Comparison of ENCODE assay signal across 1 cellular context in the genomic region with DNA sequence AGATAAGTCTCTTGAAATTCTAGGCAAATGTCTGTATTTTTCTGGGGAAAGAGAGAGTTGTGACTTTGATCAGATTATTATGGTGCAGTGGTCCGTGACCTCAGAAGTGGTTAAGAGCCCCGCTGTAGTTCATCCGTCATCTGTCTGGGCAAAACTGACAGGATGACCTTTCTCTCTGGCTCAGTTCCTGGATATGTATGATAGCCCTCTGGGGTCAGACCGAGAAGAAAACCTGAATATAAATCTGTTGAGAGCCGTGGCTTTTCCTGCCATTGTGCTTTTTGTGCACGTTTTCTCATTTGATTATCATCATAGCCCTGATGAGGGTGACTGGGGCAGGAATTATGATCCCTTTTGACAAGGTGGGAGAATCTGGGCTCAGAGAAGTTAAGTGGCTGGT.
TF ChIP-seq lines count a peak whose summit lies in the region.

No MANE protein-coding gene starts in this region.

TF ChIP-seq in endothelial cell of umbilical vein, 7 proteins besides CTCF, POLR2A, EP300 and RAD21:
- TF ChIP-seq, protein P1, sequence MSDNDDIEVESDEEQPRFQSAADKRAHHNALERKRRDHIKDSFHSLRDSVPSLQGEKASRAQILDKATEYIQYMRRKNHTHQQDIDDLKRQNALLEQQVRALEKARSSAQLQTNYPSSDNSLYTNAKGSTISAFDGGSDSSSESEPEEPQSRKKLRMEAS (IDR thresholded peaks at IDR 0.05; ENCODE audit: insufficient read depth, insufficient read length) = no peak
- TF ChIP-seq GATA2 (IDR thresholded peaks at IDR 0.05; ENCODE audit: insufficient read depth, insufficient read length, low read depth, low read length) = no peak
- no peak for TF ChIP-seq MYC (IDR thresholded peaks at IDR 0.05; ENCODE audit: low read depth, low read length)
- no peak for TF ChIP-seq JUN (IDR thresholded peaks at IDR 0.05; ENCODE audit: borderline replicate concordance, insufficient read depth, insufficient read length, low read depth)
- TF ChIP-seq POLR2AphosphoS5 (IDR thresholded peaks at IDR 0.05; ENCODE audit: insufficient read depth, low read depth, low read length) = no peak
- no peak for TF ChIP-seq EZH2 (IDR thresholded peaks at IDR 0.05; ENCODE audit: borderline replicate concordance, low read depth, low read length, severe bottlenecking)
- no peak for TF ChIP-seq FOS (IDR thresholded peaks at IDR 0.05; ENCODE audit: borderline replicate concordance, insufficient read depth, low read length)
